ENCODE assay signal across 26 cellular contexts in the genomic region with DNA sequence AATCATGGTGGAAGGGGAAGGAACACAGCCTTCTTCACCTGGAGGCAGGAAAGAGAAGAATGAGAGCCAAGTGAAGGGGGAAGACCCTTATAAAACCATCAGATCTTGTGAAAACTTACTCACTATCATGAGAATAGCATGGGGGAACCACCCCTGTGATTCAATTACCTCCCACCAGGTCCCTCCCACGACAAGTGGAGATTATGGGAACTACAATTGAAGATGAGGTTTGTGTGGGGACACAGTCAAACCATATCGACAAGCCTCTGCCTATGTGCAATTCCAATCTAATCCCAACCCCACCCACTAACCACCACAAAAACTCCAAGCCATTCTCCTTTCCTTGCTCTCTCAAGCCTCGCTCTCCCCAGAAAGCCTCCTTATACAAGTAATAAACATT.
"Had no signal": no experiment of that assay in that cellular context is flagged by ENCODE, and none has a peak within 500 bp of the region (broad histone marks: within the 10 kb centered on the region; RNA-seq: fewer than 3 reads in every experiment).

No MANE protein-coding gene starts in this region.

- H3K9me3 ChIP-seq: ascending aorta, body of pancreas had no signal

- H3K9me3 Mint-ChIP-seq: activated B cell treated with CpG ODN at 0.5 μM for 24 hours; activated naive CD4-positive, alpha-beta T cell treated with anti-CD3 and anti-CD28 coated beads, Interleukin-2, amount 50 U/mL, for 72 hours; activated naive CD8-positive, alpha-beta T cell treated with anti-CD3 and anti-CD28 coated beads, Interleukin-2, amount 50 U/mL, for 24 hours; T-cell had no signal

- H3K27ac ChIP-seq: ascending aorta, body of pancreas, coronary artery had no signal

- DNase-seq: activated B cell treated with CpG ODN at 0.5 μM for 24 hours; activated CD4-positive, alpha-beta T cell treated with anti-CD3 and anti-CD28 coated beads, Interleukin-2, amount 50 U/mL, for 4 hours; activated CD8-positive, alpha-beta memory T cell treated with anti-CD3 and anti-CD28 coated beads for 24 hours; activated effector memory CD4-positive, alpha-beta T cell treated with anti-CD3 and anti-CD28 coated beads, Interleukin-2, amount 50 U/mL, for 16 hours; activated naive CD4-positive, alpha-beta T cell treated with Interleukin-2 at 50 U/mL for 16 hours; activated naive CD8-positive, alpha-beta T cell treated with anti-CD3 and anti-CD28 coated beads, Interleukin-2, amount 50 U/mL, for 24 hours; activated T-cell treated with anti-CD3 and anti-CD28 coated beads, Interleukin-2, amount 50 U/mL, for 4 hours; amniotic stem cell; body of pancreas; central memory CD4-positive, alpha-beta T cell; Kasumi-1; NCI-H1092; NCI-H1417; NCI-H1930; NCI-H2171; NCI-H226; NCI-H526; PC-3; SHP77 treated with DMSO at 0.1 percent for 48 hours; T-cell; T-helper 2 cell; T1000 had no signal

- H3K36me3 Mint-ChIP-seq: activated naive CD4-positive, alpha-beta T cell treated with anti-CD3 and anti-CD28 coated beads, Interleukin-2, amount 50 U/mL, for 72 hours; T-cell had no signal

- FAIRE-seq: TTC549 had no signal

- H3K36me3 ChIP-seq: ascending aorta had no signal

- H3K27me3 ChIP-seq: ascending aorta, body of pancreas had no signal

- H3K4me1 ChIP-seq: ascending aorta, body of pancreas had no signal

- H3K4me1 Mint-ChIP-seq: activated B cell treated with CpG ODN at 0.5 μM for 24 hours; activated naive CD8-positive, alpha-beta T cell treated with anti-CD3 and anti-CD28 coated beads, Interleukin-2, amount 50 U/mL, for 24 hours; T-cell had no signal

- H3K4me3 ChIP-seq: ascending aorta, body of pancreas, coronary artery had no signal

- H3K4me3 Mint-ChIP-seq: activated B cell treated with CpG ODN at 0.5 μM for 24 hours; activated naive CD8-positive, alpha-beta T cell treated with anti-CD3 and anti-CD28 coated beads, Interleukin-2, amount 50 U/mL, for 24 hours; activated T-cell treated with anti-CD3 and anti-CD28 coated beads, Interleukin-2, amount 50 U/mL, for 4 hours; T-cell had no signal

- H3K27ac Mint-ChIP-seq: activated B cell treated with CpG ODN at 0.5 μM for 24 hours; activated naive CD4-positive, alpha-beta T cell treated with anti-CD3 and anti-CD28 coated beads, Interleukin-2, amount 50 U/mL, for 72 hours; activated naive CD8-positive, alpha-beta T cell treated with anti-CD3 and anti-CD28 coated beads, Interleukin-2, amount 50 U/mL, for 24 hours; T-cell had no signal
